Comparison of ENCODE assay signal across 1 cellular context in the genomic region with DNA sequence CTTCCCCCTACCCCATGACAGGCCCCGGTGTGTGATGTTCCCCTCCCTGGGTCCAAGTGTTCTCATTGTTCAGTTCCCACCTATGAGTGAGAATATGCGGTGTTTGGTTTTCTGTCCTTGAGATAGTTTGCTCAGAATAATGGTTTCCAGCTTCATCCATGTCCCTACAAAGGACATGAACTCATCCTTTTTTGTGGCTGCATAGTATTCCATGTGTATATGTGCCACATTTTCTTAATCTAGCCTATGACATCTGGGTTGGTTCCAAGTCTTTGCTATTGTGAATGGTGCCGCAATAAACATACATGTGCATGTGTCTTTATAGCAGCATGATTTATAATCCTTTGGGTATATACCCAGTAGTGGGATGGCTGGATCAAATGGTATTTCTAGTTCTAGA. TPM values are rescaled to one million over a fixed set of nuclear protein-coding genes. Genes with fewer than 3 reads are reported as not detected.
"Had no signal": no experiment of that assay in that cellular context is flagged by ENCODE, and none has a peak within 500 bp of the region (broad histone marks: within the 10 kb centered on the region; RNA-seq: fewer than 3 reads in every experiment).

No MANE protein-coding gene starts in this region.

RNA-seq across cellular contexts. Expression of gene ZNF763, which starts 26.5 kb away (rescaled TPM):
- total RNA-seq: HT1080 had no signal

RNA-seq across cellular contexts. Expression of gene ZNF69, which starts 50.8 kb away (rescaled TPM):
- total RNA-seq: HT1080 had no signal
